ENCODE assay signal across 1 cellular context in the genomic region with DNA sequence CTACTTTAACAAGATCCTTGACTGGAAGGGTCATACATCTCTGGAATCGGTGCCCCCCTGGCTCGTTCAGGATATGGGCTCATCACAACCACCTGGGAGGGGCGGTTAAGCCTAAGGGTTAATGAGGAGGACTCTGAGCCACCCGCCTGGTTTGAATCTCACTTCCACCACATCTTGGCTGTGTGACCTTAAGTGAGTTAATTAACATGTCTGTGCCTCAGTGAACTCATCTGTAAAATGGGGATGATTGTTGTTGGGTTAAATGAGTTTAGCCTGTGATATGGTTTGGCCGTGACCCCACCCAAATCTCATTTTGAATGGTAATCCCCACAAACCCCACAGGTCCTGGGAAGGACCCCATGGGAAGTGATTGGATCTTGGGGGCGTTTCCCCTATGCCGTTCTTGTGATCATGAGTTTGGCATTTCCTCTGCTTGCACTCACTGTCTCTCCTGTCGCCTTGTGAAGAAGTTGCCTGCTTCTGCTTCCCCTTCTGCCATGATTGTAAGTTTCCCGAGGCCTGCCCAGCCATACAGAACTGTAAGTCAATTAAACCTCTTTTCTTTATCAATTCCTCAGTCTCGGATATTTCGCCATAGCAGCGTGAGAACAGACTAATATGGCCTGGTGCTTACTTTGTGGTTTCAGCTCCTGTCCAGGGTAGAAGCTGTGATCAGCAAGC.
TF ChIP-seq lines count a peak whose summit lies in the region.

No MANE protein-coding gene starts in this region.

TF ChIP-seq in H1, 55 proteins besides CTCF, POLR2A, EP300 and RAD21:
- TF ChIP-seq HDAC2 (IDR thresholded peaks at IDR 0.05; ENCODE audit: borderline replicate concordance in 1 of 2, low read depth in 2 of 2, low read length in 2 of 2) (0 out of 4 replicates have a peak, but pooled peaks of 1 of the 2 experiments have one; percentile 27), GABPA (IDR thresholded peaks at IDR 0.05; ENCODE audit: borderline replicate concordance, insufficient read depth, low read length) (no peak), CTBP2 (IDR thresholded peaks at IDR 0.05; ENCODE audit: borderline replicate concordance, insufficient read depth, insufficient read length, low read length) (no peak), POLR2AphosphoS5 (IDR thresholded peaks at IDR 0.05; ENCODE audit: low read depth, low read length) (no peak), CREB1 (IDR thresholded peaks at IDR 0.05) (no peak), KDM1A (IDR thresholded peaks at IDR 0.05; ENCODE audit: borderline replicate concordance, low read length) (peak; percentile 91)
- TF ChIP-seq, protein P1, sequence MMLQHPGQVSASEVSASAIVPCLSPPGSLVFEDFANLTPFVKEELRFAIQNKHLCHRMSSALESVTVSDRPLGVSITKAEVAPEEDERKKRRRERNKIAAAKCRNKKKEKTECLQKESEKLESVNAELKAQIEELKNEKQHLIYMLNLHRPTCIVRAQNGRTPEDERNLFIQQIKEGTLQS (IDR thresholded peaks at IDR 0.05; ENCODE audit: insufficient read depth, low read depth, low read length): no peak
